3 cellular contexts compared by ENCODE assay signal in genomic region chrX:65034292-65034640, GRCh38.
TF ChIP-seq lines count a peak whose summit lies in the region.

No MANE protein-coding gene starts in this region.

TF ChIP-seq in IMR-90, 13 proteins besides CTCF, POLR2A, EP300 and RAD21:
- TF ChIP-seq MXI1 (IDR thresholded peaks at IDR 0.05; ENCODE audit: borderline replicate concordance, low read depth, low read length), result no peak
TF ChIP-seq in IMR-90: peak in this region for 0.

TF ChIP-seq in H1, 55 proteins besides CTCF, POLR2A, EP300 and RAD21:
- TF ChIP-seq RFX5 (IDR thresholded peaks at IDR 0.05; ENCODE audit: borderline replicate concordance, low read depth, low read length) (no peak), FOSL1 (IDR thresholded peaks at IDR 0.05; ENCODE audit: insufficient read depth, low read depth, low read length) (no peak), SRF (IDR thresholded peaks at IDR 0.05; ENCODE audit: low read depth, low read length) (no peak), JUND (IDR thresholded peaks at IDR 0.05; ENCODE audit: low read length) (no peak), RXRA (IDR thresholded peaks at IDR 0.05; ENCODE audit: insufficient read depth, low read depth, low read length) (no peak), SAP30 (IDR thresholded peaks at IDR 0.05; ENCODE audit: insufficient read depth, insufficient replicate concordance, low read length) (no peak), CHD1 (IDR thresholded peaks at IDR 0.05; ENCODE audit: low read depth, low read length) (no peak), KDM4A (IDR thresholded peaks at IDR 0.05; ENCODE audit: low read depth, low read length, severe bottlenecking) (no peak), BRCA1 (IDR thresholded peaks at IDR 0.05; ENCODE audit: low read depth, low read length) (no peak), CHD7 (IDR thresholded peaks at IDR 0.05; ENCODE audit: insufficient replicate concordance, low read length) (no peak), SP2 (IDR thresholded peaks at IDR 0.05; ENCODE audit: low read length) (no peak), TCF12 (IDR thresholded peaks at IDR 0.05; ENCODE audit: low read depth, low read length) (no peak), TEAD4 (IDR thresholded peaks at IDR 0.05; ENCODE audit: low read depth, low read length) (no peak), ASH2L (IDR thresholded peaks at IDR 0.05; ENCODE audit: low read length) (no peak), USF2 (IDR thresholded peaks at IDR 0.05; ENCODE audit: low read length) (no peak), CREB1 (IDR thresholded peaks at IDR 0.05) (no peak)
- TF ChIP-seq, protein P1, sequence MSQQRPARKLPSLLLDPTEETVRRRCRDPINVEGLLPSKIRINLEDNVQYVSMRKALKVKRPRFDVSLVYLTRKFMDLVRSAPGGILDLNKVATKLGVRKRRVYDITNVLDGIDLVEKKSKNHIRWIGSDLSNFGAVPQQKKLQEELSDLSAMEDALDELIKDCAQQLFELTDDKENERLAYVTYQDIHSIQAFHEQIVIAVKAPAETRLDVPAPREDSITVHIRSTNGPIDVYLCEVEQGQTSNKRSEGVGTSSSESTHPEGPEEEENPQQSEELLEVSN (IDR thresholded peaks at IDR 0.05), result no peak

TF ChIP-seq in neural cell, 6 proteins besides CTCF, POLR2A, EP300 and RAD21:
- TF ChIP-seq, protein P2, sequence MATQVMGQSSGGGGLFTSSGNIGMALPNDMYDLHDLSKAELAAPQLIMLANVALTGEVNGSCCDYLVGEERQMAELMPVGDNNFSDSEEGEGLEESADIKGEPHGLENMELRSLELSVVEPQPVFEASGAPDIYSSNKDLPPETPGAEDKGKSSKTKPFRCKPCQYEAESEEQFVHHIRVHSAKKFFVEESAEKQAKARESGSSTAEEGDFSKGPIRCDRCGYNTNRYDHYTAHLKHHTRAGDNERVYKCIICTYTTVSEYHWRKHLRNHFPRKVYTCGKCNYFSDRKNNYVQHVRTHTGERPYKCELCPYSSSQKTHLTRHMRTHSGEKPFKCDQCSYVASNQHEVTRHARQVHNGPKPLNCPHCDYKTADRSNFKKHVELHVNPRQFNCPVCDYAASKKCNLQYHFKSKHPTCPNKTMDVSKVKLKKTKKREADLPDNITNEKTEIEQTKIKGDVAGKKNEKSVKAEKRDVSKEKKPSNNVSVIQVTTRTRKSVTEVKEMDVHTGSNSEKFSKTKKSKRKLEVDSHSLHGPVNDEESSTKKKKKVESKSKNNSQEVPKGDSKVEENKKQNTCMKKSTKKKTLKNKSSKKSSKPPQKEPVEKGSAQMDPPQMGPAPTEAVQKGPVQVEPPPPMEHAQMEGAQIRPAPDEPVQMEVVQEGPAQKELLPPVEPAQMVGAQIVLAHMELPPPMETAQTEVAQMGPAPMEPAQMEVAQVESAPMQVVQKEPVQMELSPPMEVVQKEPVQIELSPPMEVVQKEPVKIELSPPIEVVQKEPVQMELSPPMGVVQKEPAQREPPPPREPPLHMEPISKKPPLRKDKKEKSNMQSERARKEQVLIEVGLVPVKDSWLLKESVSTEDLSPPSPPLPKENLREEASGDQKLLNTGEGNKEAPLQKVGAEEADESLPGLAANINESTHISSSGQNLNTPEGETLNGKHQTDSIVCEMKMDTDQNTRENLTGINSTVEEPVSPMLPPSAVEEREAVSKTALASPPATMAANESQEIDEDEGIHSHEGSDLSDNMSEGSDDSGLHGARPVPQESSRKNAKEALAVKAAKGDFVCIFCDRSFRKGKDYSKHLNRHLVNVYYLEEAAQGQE (IDR thresholded peaks at IDR 0.05; ENCODE audit: borderline replicate concordance), result no peak
- TF ChIP-seq MXI1 (conservative IDR thresholded peaks at IDR 0.05; ENCODE audit: poor library complexity, severe bottlenecking) (no peak), TAF1 (IDR thresholded peaks at IDR 0.05; ENCODE audit: low read depth) (no peak), SMC3 (conservative IDR thresholded peaks at IDR 0.05; ENCODE audit: poor library complexity) (no peak), EZH2 (IDR thresholded peaks at IDR 0.05; ENCODE audit: borderline replicate concordance, insufficient read depth, low read length, poor library complexity, severe bottlenecking) (no peak), POLR2AphosphoS5 (IDR thresholded peaks at IDR 0.05) (no peak)
TF ChIP-seq in neural cell: peak in this region for 0.
